ENCODE assay signal across 1 cellular context in genomic region chr7:121038717-121039509, GRCh38.
TF ChIP-seq lines count a peak whose summit lies in the region.

No MANE protein-coding gene starts in this region.

TF ChIP-seq in K562, 482 proteins besides CTCF, POLR2A, EP300 and RAD21 (continued from another document and continues in another):
- peak; percentile 98 for TF ChIP-seq CHAMP1 (IDR thresholded peaks at IDR 0.05)
- TF ChIP-seq HMG20A (CRISPR knock-in tag; conservative IDR thresholded peaks at IDR 0.05): no peak
- TF ChIP-seq SMARCA4 (IDR thresholded peaks at IDR 0.05): peak; percentile 100
- TF ChIP-seq FOXK1 (CRISPR knock-in tag; IDR thresholded peaks at IDR 0.05; ENCODE audit: borderline replicate concordance): no peak
- TF ChIP-seq SMAD1 (IDR thresholded peaks at IDR 0.05; ENCODE audit: low read depth, low read length, partially characterized antibody): peak; percentile 87
- TF ChIP-seq ETS2 (tag; IDR thresholded peaks at IDR 0.05; ENCODE audit: borderline replicate concordance, poor library complexity, severe bottlenecking): no peak
- TF ChIP-seq RHOXF2B (CRISPR knock-in tag; conservative IDR thresholded peaks at IDR 0.05): no peak
- no peak for TF ChIP-seq ZNF740 (CRISPR knock-in tag; IDR thresholded peaks at IDR 0.05)
- TF ChIP-seq ZNF740 (tag; IDR thresholded peaks at IDR 0.05): peak in 1 of 2 experiments; percentile 30; a peak in 2 of 4 replicates
- no peak for TF ChIP-seq NR4A1 (CRISPR knock-in tag; IDR thresholded peaks at IDR 0.05)
- TF ChIP-seq NR4A1 (tag; IDR thresholded peaks at IDR 0.05): peak; percentile 81
- peak; percentile 34 for TF ChIP-seq TBP (optimal IDR thresholded peaks at IDR 0.05; ENCODE audit: low read depth, low read length)
- 0 out of 2 replicates have a peak, but pooled peaks have one; percentile 36 for TF ChIP-seq ZNF274 (IDR thresholded peaks at IDR 0.05; ENCODE audit: borderline replicate concordance, low read depth, low read length)
- TF ChIP-seq MEF2A (IDR thresholded peaks at IDR 0.05; ENCODE audit: control insufficient read depth, low read depth, low read length): peak; percentile 51
- TF ChIP-seq MAX (CRISPR knock-in tag; IDR thresholded peaks at IDR 0.05): no peak
- peak; percentile 86 for TF ChIP-seq PYGO2 (tag; IDR thresholded peaks at IDR 0.05)
- 0 out of 2 replicates have a peak, but pooled peaks have one; percentile 9 for TF ChIP-seq KDM2B (CRISPR knock-in tag; IDR thresholded peaks at IDR 0.05)
- no peak for TF ChIP-seq SRSF7 (optimal IDR thresholded peaks at IDR 0.05; ENCODE audit: low read depth, low read length)
- TF ChIP-seq ZBTB17 (CRISPR knock-in tag; IDR thresholded peaks at IDR 0.05): peak; percentile 83
- TF ChIP-seq DEAF1 (CRISPR knock-in tag; IDR thresholded peaks at IDR 0.05): peak; percentile 38; the same call in 1 of the 2 replicates
- TF ChIP-seq HOMEZ (CRISPR knock-in tag; IDR thresholded peaks at IDR 0.05): 0 out of 2 replicates have a peak, but pooled peaks have one; percentile 65
- peak; percentile 95 for TF ChIP-seq ZEB2 (IDR thresholded peaks at IDR 0.05)
- peak; percentile 92 for TF ChIP-seq TOE1 (IDR thresholded peaks at IDR 0.05; ENCODE audit: borderline replicate concordance)
- no peak for TF ChIP-seq TOE1 (CRISPR knock-in tag; IDR thresholded peaks at IDR 0.05; ENCODE audit: borderline replicate concordance, low read depth)
- TF ChIP-seq MLLT1 (IDR thresholded peaks at IDR 0.05): peak; percentile 31 to 79; a peak in 3 of 4 replicates
- no peak for TF ChIP-seq ZNF184 (CRISPR knock-in tag; IDR thresholded peaks at IDR 0.05)
- peak; percentile 99 for TF ChIP-seq ZNF592 (IDR thresholded peaks at IDR 0.05)
- peak; percentile 58 for TF ChIP-seq ZNF23 (CRISPR knock-in tag; IDR thresholded peaks at IDR 0.05)
- peak; percentile 97 for TF ChIP-seq ELF4 (CRISPR knock-in tag; IDR thresholded peaks at IDR 0.05)
- peak; percentile 51; the same call in 1 of the 2 replicates for TF ChIP-seq ZBTB33 (CRISPR knock-in tag; IDR thresholded peaks at IDR 0.05)
- no peak for TF ChIP-seq CBFA2T2 (conservative IDR thresholded peaks at IDR 0.05)
- 0 out of 2 replicates have a peak, but pooled peaks have one; percentile 20 for TF ChIP-seq ZNF707 (CRISPR knock-in tag; conservative IDR thresholded peaks at IDR 0.05)
